In the genomic region with DNA sequence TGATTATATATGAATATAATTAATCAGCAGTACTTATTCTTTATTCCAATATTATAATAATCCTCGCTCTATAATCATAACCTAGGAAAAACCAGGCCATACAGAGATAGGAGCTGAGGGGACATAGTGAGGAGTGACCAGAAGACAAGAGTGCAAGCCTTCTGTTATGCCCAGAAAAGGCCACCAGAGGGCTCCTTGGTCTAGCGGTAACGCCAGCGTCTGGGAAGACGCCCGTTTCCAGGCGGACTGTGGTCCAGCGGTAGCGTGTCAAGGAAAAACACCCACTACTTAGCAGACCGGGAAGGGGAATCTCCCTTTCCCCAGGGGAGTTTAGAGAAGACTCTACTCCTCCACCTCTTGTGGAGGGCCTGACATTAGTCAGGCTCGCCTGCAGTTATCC, we compare ENCODE assay signal across 2 cellular contexts.
TF ChIP-seq lines count a peak whose summit lies in the region.

No MANE protein-coding gene starts in this region.

TF ChIP-seq in K562, 482 proteins besides CTCF, POLR2A, EP300 and RAD21:
- peak; percentile 16; the same call in 1 of the 2 replicates for TF ChIP-seq STAG1 (CRISPR knock-in tag; IDR thresholded peaks at IDR 0.05; ENCODE audit: borderline replicate concordance)

TF ChIP-seq in HepG2, 621 proteins besides CTCF, POLR2A, EP300 and RAD21:
- peak; percentile 75 for TF ChIP-seq STAG1 (CRISPR knock-in tag; IDR thresholded peaks at IDR 0.05)
- 0 out of 2 replicates have a peak, but pooled peaks have one; percentile 7 for TF ChIP-seq SMC3 (IDR thresholded peaks at IDR 0.05; ENCODE audit: low read length)
